17 cellular contexts compared by ENCODE assay signal in genomic region chr22:44360306-44360685, GRCh38. TPM values are rescaled to one million over a fixed set of nuclear protein-coding genes. Genes with fewer than 3 reads are reported as not detected.
DNase-seq lines count a peak whose midpoint lies in the region; ATAC-seq and TF ChIP-seq lines count a peak whose summit lies in the region.
"Had no signal": no experiment of that assay in that cellular context is flagged by ENCODE, and none has a peak within 500 bp of the region (broad histone marks: within the 10 kb centered on the region; RNA-seq: fewer than 3 reads in every experiment).

No MANE protein-coding gene starts in this region.

- peak overlapping the region; percentile 34 for H2AK9ac ChIP-seq in IMR-90 (replicated peaks; ENCODE audit: low read depth, low read length, poor library complexity)

- TF ChIP-seq CTCF in IMR-90 (conservative IDR thresholded peaks at IDR 0.05; ENCODE audit: low read depth, low read length) (no peak), breast epithelium (IDR thresholded peaks at IDR 0.05) (no peak), thoracic aorta (IDR thresholded peaks at IDR 0.05) (no peak), Peyer's patch (IDR thresholded peaks at IDR 0.05) (no peak)

- H3K9me1 ChIP-seq in IMR-90 (ENCODE audit: insufficient read depth, low read length): peaks cover 21% of the 10 kb centered on the region

- intact Hi-C loops in IMR-90 (cut with micrococcal nuclease) (loop anchor here (5.0 to 10.0 kb wide), 2 partner anchors 87 to 125 kb away; no protein-coding TSS in a partner anchor), breast epithelium (cut with DNase I; ENCODE audit: low total_unique reads) (loop anchor here (10.0 kb wide), 1 partner anchor 1205 kb away; the partner anchor contains the start of gene TSPO)

- H3K9me3 ChIP-seq in IMR-90 (ENCODE audit: control insufficient read depth, insufficient read depth, low read length) (no peaks in the 10 kb centered on the region), breast epithelium (no peaks in the 10 kb centered on the region), muscle layer of duodenum (ENCODE audit: control insufficient read depth in 1 of 2, low read length in 2 of 2) (no peaks in the 10 kb centered on the region), thoracic aorta (no peaks in the 10 kb centered on the region), Peyer's patch (no peaks in the 10 kb centered on the region)
- H3K9me3 ChIP-seq: BLaER1 had no signal

- DNase-seq in IMR-90 (no peak), breast epithelium (ENCODE audit: low spot score in 2 of 2) (no peak), thoracic aorta (ENCODE audit: low spot score) (no peak), Peyer's patch (no peak)
- DNase-seq in activated T-cell treated with anti-CD3 and anti-CD28 coated beads, Interleukin-2, amount 50 U/mL, for 48 hours: no peak
- DNase-seq: activated CD4-positive, alpha-beta T cell treated with anti-CD3 and anti-CD28 coated beads for 36 hours; activated naive CD4-positive, alpha-beta T cell; kidney glomerular epithelial cell; MM.1S; NCI-H187 treated with DMSO at 0.1 percent for 48 hours; NCI-H510A treated with DMSO at 0.1 percent for 48 hours had no signal

- ATAC-seq in IMR-90 (ENCODE audit: low read depth) (no peak), thoracic aorta (ENCODE audit: insufficient number of reproducible peaks, low FRiP score, low read depth) (no peak), HG03095 (IDR thresholded peaks at IDR 0.05; ENCODE audit: unreplicated experiment) (no peak)
- ATAC-seq: activated CD4-positive, alpha-beta T cell treated with anti-CD3 and anti-CD28 coated beads for 36 hours had no signal

- peak overlapping the region; percentile 90 for H3K4ac ChIP-seq in IMR-90 (ENCODE audit: low read depth, low read length)

- peak overlapping the region; percentile 85 for H2AK5ac ChIP-seq in IMR-90 (ENCODE audit: low read depth, low read length)

- peaks cover 0 to 5% of the 10 kb centered on the region in 2 experiments; a peak in 1 of 4 replicates for H3K79me1 ChIP-seq in IMR-90 (ENCODE audit: low read depth in 1 of 2, low read length in 2 of 2)

- peak overlapping the region; percentile 42 for H3K56ac ChIP-seq in IMR-90 (ENCODE audit: extremely low read depth, insufficient read depth, low read length)

- CTCF ChIA-PET in IMR-90 (lab: Yijun Ruan, JAX): interaction anchor here (1.0 to 1.1 kb wide), 2 partner anchors 29 to 209 kb away, joined by 3 read pairs; no protein-coding TSS in a partner anchor

- H2BK15ac ChIP-seq in IMR-90 (ENCODE audit: low read depth, low read length): peak overlapping the region; percentile 69; the same call in 2 of the 3 replicates

- no peaks in the 10 kb centered on the region for H3K27me3 ChIP-seq in IMR-90 (ENCODE audit: control insufficient read depth, insufficient read depth, low read length)
- peaks cover 0 to 5% of the 10 kb centered on the region in 2 donors for H3K27me3 ChIP-seq in breast epithelium
- no peaks in the 10 kb centered on the region for H3K27me3 ChIP-seq in muscle layer of duodenum (ENCODE audit: low read depth, low read length)
- no peaks in the 10 kb centered on the region for H3K27me3 ChIP-seq in thoracic aorta (replicated peaks; ENCODE audit: insufficient read depth)
- no peaks in the 10 kb centered on the region for H3K27me3 ChIP-seq in Peyer's patch
- H3K27me3 ChIP-seq: BLaER1 had no signal

- H3K18ac ChIP-seq in IMR-90 (ENCODE audit: low read depth, low read length): peak overlapping the region; percentile 56

- H4K5ac ChIP-seq in IMR-90 (ENCODE audit: low read depth, low read length): peak overlapping the region; percentile 65

- H2BK20ac ChIP-seq in IMR-90 (ENCODE audit: low read depth, low read length): peak overlapping the region; percentile 86

- H3K14ac ChIP-seq in IMR-90 (replicated peaks; ENCODE audit: low read depth, low read length): peak overlapping the region; percentile 71

- H2BK5ac ChIP-seq in IMR-90 (ENCODE audit: low read depth, low read length, poor library complexity, severe bottlenecking): peak overlapping the region; percentile 84

- H3K27ac ChIP-seq in IMR-90 (ENCODE audit: insufficient read depth, low read length) (peak overlapping the region; percentile 91), breast epithelium (peak overlapping the region; percentile 3 to 79), muscle layer of duodenum (ENCODE audit: low read length) (peak overlapping the region; percentile 58), thoracic aorta (peak overlapping the region; percentile 71 to 85), Peyer's patch (peak overlapping the region in 2 of 4 donors; percentile 25 to 53)
- H3K27ac ChIP-seq: BLaER1, parathyroid adenoma, SK-N-MC had no signal

- no peak for TF ChIP-seq POLR2A in IMR-90 (IDR thresholded peaks at IDR 0.05; ENCODE audit: low read depth, low read length)
- no peak for TF ChIP-seq POLR2A in breast epithelium (IDR thresholded peaks at IDR 0.05)
- TF ChIP-seq POLR2A in Peyer's patch (IDR thresholded peaks at IDR 0.05): no peak

- H3K4me3 ChIP-seq in IMR-90 (ENCODE audit: insufficient read depth, low read depth, low read length): no peak overlapping the region
- H3K4me3 ChIP-seq in breast epithelium: peak overlapping the region in 1 of 3 donors; percentile 43
- no peak overlapping the region for H3K4me3 ChIP-seq in muscle layer of duodenum (ENCODE audit: low read depth in 1 of 2, low read length in 2 of 2)
- peak overlapping the region; percentile 6 for H3K4me3 ChIP-seq in thoracic aorta
- no peak overlapping the region for H3K4me3 ChIP-seq in Peyer's patch
- H3K4me3 ChIP-seq: BLaER1, SK-N-MC had no signal

- H2BK120ac ChIP-seq in IMR-90 (ENCODE audit: low read depth, low read length): peak overlapping the region; percentile 94

- dilution Hi-C loops in IMR-90 (cut with HindIII; ENCODE audit: low sequenced_read_pairs, unreplicated experiment): no loop called here

- peak overlapping the region; percentile 28 for H3K9ac ChIP-seq in IMR-90 (ENCODE audit: low read depth, low read length)
- H3K9ac ChIP-seq: BLaER1, parathyroid adenoma had no signal

- peak overlapping the region; percentile 68 for H2AFZ ChIP-seq in IMR-90 (replicated peaks; ENCODE audit: low read length, poor library complexity)
- H2AFZ ChIP-seq: parathyroid adenoma had no signal

- BruUV-seq in IMR-90 (replicated peaks; lab: Mats Ljungman, UMichigan): no TSS peak

- 0 out of 2 replicates have a peak overlapping the region, but pooled peaks have one; percentile 17 for H3K4me2 ChIP-seq in IMR-90 (ENCODE audit: low read depth, low read length)
- H3K4me2 ChIP-seq: BLaER1 had no signal

- no peaks in the 10 kb centered on the region for H3K36me3 ChIP-seq in IMR-90 (ENCODE audit: control insufficient read depth, insufficient read depth, low read length)
- H3K36me3 ChIP-seq in breast epithelium: no peaks in the 10 kb centered on the region
- H3K36me3 ChIP-seq in muscle layer of duodenum (ENCODE audit: control insufficient read depth in 1 of 2, insufficient read depth in 2 of 2, low read length in 2 of 2): no peaks in the 10 kb centered on the region
- H3K36me3 ChIP-seq in thoracic aorta: no peaks in the 10 kb centered on the region
- H3K36me3 ChIP-seq in Peyer's patch: no peaks in the 10 kb centered on the region
- H3K36me3 ChIP-seq: BLaER1 had no signal

- H4K91ac ChIP-seq in IMR-90 (ENCODE audit: insufficient read depth, low read depth, low read length): peak overlapping the region; percentile 94

- peak overlapping the region; percentile 86 to 94 for H4K8ac ChIP-seq in IMR-90 (ENCODE audit: low read depth in 2 of 2, low read length in 2 of 2)

- H3K23ac ChIP-seq in IMR-90 (ENCODE audit: low read depth, low read length): no peak overlapping the region

- in situ Hi-C loops in IMR-90 (cut with MboI; ENCODE audit: low sequenced_read_pairs): no loop called here

- POLR2A ChIA-PET in IMR-90 (lab: Charles Lee; ENCODE audit: unreplicated experiment): no interaction called here

- no peak for TF ChIP-seq RAD21 in IMR-90 (IDR thresholded peaks at IDR 0.05; ENCODE audit: low read length)

- WGBS in IMR-90 (ENCODE audit: extremely low coverage in 2 of 2, insufficient read length in 1 of 2), 2 experiments: 74% methylated on average over 6 of the region's 12 CpGs; no CpG with 5 or more reads in 1 of the 2 experiments

- H3K4me1 ChIP-seq in IMR-90 (ENCODE audit: control insufficient read depth, insufficient read depth, low read length) (peaks cover 48% of the 10 kb centered on the region), breast epithelium (peaks cover 12 to 15% of the 10 kb centered on the region in 2 donors), muscle layer of duodenum (ENCODE audit: control insufficient read depth in 1 of 2, insufficient read depth in 2 of 2, low read length in 2 of 2) (peaks cover 6 to 42% of the 10 kb centered on the region in 2 donors), thoracic aorta (ENCODE audit: control insufficient read depth in 1 of 2, low read depth in 2 of 2) (peaks cover 28 to 72% of the 10 kb centered on the region in 2 donors), Peyer's patch (peaks cover 0 to 16% (median 0%) of the 10 kb centered on the region in 4 donors)
- H3K4me1 ChIP-seq: parathyroid adenoma had no signal

- no peaks in the 10 kb centered on the region for H4K20me1 ChIP-seq in IMR-90 (ENCODE audit: insufficient read depth, low read length)
- H4K20me1 ChIP-seq: BLaER1 had no signal

TF ChIP-seq in IMR-90, 13 proteins besides CTCF, POLR2A, EP300 and RAD21 (continues in another document):
- TF ChIP-seq SMC3 (IDR thresholded peaks at IDR 0.05; ENCODE audit: low read depth, low read length) (no peak), BHLHE40 (IDR thresholded peaks at IDR 0.05; ENCODE audit: low read depth, low read length) (no peak), MAFK (IDR thresholded peaks at IDR 0.05; ENCODE audit: low read depth, low read length) (no peak), RCOR1 (IDR thresholded peaks at IDR 0.05; ENCODE audit: insufficient replicate concordance, low read length) (no peak), CEBPB (IDR thresholded peaks at IDR 0.05; ENCODE audit: low read depth, low read length) (no peak), MAZ (IDR thresholded peaks at IDR 0.05; ENCODE audit: borderline replicate concordance, low read depth, low read length) (no peak), FOS (IDR thresholded peaks at IDR 0.05; ENCODE audit: low read depth, low read length) (no peak), MXI1 (IDR thresholded peaks at IDR 0.05; ENCODE audit: borderline replicate concordance, low read depth, low read length) (no peak)

RNA-seq across cellular contexts. Expression of gene SHISAL1, which starts 47.5 kb away (rescaled TPM):
- 1.1 and 1.4 TPM in 2 replicates for total RNA-seq in IMR-90 (2012; rRNA removed)
- polyA plus RNA-seq in IMR-90 (2012; rRNA removed): 0.83 and 1.0 TPM in 2 replicates
- 0.36 and 0.56 TPM in 2 replicates for polyA plus RNA-seq in IMR-90 (2012; cell fraction: cytosol; rRNA removed)
- polyA plus RNA-seq in IMR-90 (2012; cell fraction: nucleus; rRNA removed; ENCODE audit: low replicate concordance): 0.84 and 1.00 TPM in 2 replicates
- 1 to 10 TPM in 1 of 3 donors, under 1 TPM in 2; 0.32 to 1.2 (median 0.33) TPM for total RNA-seq in breast epithelium
- total RNA-seq in thoracic aorta: 1 to 10 TPM in 1 of 2 donors, under 1 TPM in 1; 0.81 to 3.4 TPM
- total RNA-seq in Peyer's patch: 1 to 10 TPM; 1.1 to 3.3 (median 1.4) TPM
- total RNA-seq: activated CD4-positive, alpha-beta T cell treated with anti-CD3 and anti-CD28 coated beads for 36 hours; mononuclear cell had no signal
